In genomic region chr18:13574761-13575160, GRCh38 we compare ENCODE assay signal across 22 cellular contexts.
"Had no signal": no experiment of that assay in that cellular context is flagged by ENCODE, and none has a peak within 500 bp of the region (broad histone marks: within the 10 kb centered on the region; RNA-seq: fewer than 3 reads in every experiment).

No MANE protein-coding gene starts in this region.

- DNase-seq: cortex of kidney; dorsolateral prefrontal cortex; effector CD8-positive, alpha-beta T cell; heart left ventricle; hypothalamus; kidney glomerular epithelial cell; mammary epithelial cell; mucosa of descending colon; naive thymus-derived CD8-positive, alpha-beta T cell; sigmoid colon; small intestine; stimulated activated CD4-positive, alpha-beta T cell treated with anti-CD3 and anti-CD28 coated beads, Interleukin-2, amount 100 ng/mL, for 48 hours; transverse colon had no signal

- H3K27ac Mint-ChIP-seq: stimulated activated naive CD8-positive, alpha-beta T cell treated with anti-CD3 and anti-CD28 coated beads, Interleukin-15, Interleukin-2, amounts not matched to agents 100 ng/mL and 50 ng/mL, for 24 hours had no signal

- H3K4me3 Mint-ChIP-seq: central memory CD8-positive, alpha-beta T cell; naive thymus-derived CD8-positive, alpha-beta T cell; stimulated activated naive CD8-positive, alpha-beta T cell treated with anti-CD3 and anti-CD28 coated beads, Interleukin-15, Interleukin-2, amounts not matched to agents 100 ng/mL and 50 ng/mL, for 24 hours had no signal

- H3K9me3 Mint-ChIP-seq: central memory CD8-positive, alpha-beta T cell; naive thymus-derived CD8-positive, alpha-beta T cell; stimulated activated naive CD8-positive, alpha-beta T cell treated with anti-CD3 and anti-CD28 coated beads, Interleukin-15, Interleukin-2, amounts not matched to agents 100 ng/mL and 50 ng/mL, for 24 hours had no signal

- ATAC-seq: esophagus mucosa; heart left ventricle; left lobe of liver; mucosa of descending colon; naive thymus-derived CD8-positive, alpha-beta T cell had no signal

- FAIRE-seq: frontal cortex, islet of Langerhans, small intestine had no signal

- H3K27me3 Mint-ChIP-seq: naive thymus-derived CD8-positive, alpha-beta T cell had no signal

- H3K4me3 ChIP-seq: dorsolateral prefrontal cortex, heart left ventricle, mucosa of descending colon, right atrium auricular region, sigmoid colon, thoracic aorta, transverse colon had no signal

- H3K27ac ChIP-seq: heart left ventricle, neutrophil, right atrium auricular region, sigmoid colon, thoracic aorta, transverse colon had no signal
